In genomic region chr1:40848530-40849189, GRCh38 we compare ENCODE assay signal across 8 cellular contexts. TPM values are rescaled to one million over a fixed set of nuclear protein-coding genes. Genes with fewer than 3 reads are reported as not detected.
DNase-seq lines count a peak whose midpoint lies in the region; ATAC-seq and TF ChIP-seq lines count a peak whose summit lies in the region.

No MANE protein-coding gene starts in this region.

- TF ChIP-seq CTCF in fibroblast of pulmonary artery (IDR thresholded peaks at IDR 0.05; ENCODE audit: low read length, missing control alignments) (peak; percentile 99), omental fat pad (IDR thresholded peaks at IDR 0.05) (peak in 2 of 3 donors; percentile 28 to 40)

- ATAC-seq in omental fat pad (ENCODE audit: low FRiP score) (no peak), HG02571 (IDR thresholded peaks at IDR 0.05; ENCODE audit: unreplicated experiment) (no peak)

- H3K4me3 ChIP-seq in fibroblast of pulmonary artery (replicated peaks; ENCODE audit: low read depth, low read length) = no peak overlapping the region

- peak; percentile 27 for DNase-seq in activated CD4-positive, alpha-beta T cell treated with anti-CD3 and anti-CD28 coated beads for 48 hours
- no peak for DNase-seq in activated CD4-positive, alpha-beta T cell treated with anti-CD3 and anti-CD28 coated beads for 4 hours
- peak; percentile 27 for DNase-seq in NCI-H1105 (lab: John Stamatoyannopoulos, UW)
- DNase-seq in SKM-1 treated with dmso at 0.1 percent for 144 hours (lab: John Stamatoyannopoulos, UW; ENCODE audit: unreplicated experiment) = peak; percentile 45
- DNase-seq in fibroblast of pulmonary artery (ENCODE audit: low read depth) = peak; percentile 76
- DNase-seq in omental fat pad (ENCODE audit: low spot score) = no peak
- DNase-seq in activated T-cell treated with anti-CD3 and anti-CD28 coated beads for 4 hours = no peak

RNA-seq across cellular contexts. Expression of gene CITED4, which starts 13.5 kb away (rescaled TPM):
- 10 to 100 TPM in 3 of 4 donors, 1 to 10 TPM in 1; 5.8 to 21.6 (median 13.6) TPM for total RNA-seq in omental fat pad

Comparison
In these comparisons a context has a peak if more than half of its experiments do, and no peak if none do; other contexts are left out.
1. DNase-seq: peak in activated CD4-positive, alpha-beta T cell treated with anti-CD3 and anti-CD28 coated beads for 48 hours (single experiment), NCI-H1105 (single experiment), SKM-1 treated with dmso at 0.1 percent for 144 hours (single experiment) and fibroblast of pulmonary artery (single experiment); none in activated CD4-positive, alpha-beta T cell treated with anti-CD3 and anti-CD28 coated beads for 4 hours (0 of 2), omental fat pad (single experiment) and activated T-cell treated with anti-CD3 and anti-CD28 coated beads for 4 hours (single experiment).